In the genomic region with DNA sequence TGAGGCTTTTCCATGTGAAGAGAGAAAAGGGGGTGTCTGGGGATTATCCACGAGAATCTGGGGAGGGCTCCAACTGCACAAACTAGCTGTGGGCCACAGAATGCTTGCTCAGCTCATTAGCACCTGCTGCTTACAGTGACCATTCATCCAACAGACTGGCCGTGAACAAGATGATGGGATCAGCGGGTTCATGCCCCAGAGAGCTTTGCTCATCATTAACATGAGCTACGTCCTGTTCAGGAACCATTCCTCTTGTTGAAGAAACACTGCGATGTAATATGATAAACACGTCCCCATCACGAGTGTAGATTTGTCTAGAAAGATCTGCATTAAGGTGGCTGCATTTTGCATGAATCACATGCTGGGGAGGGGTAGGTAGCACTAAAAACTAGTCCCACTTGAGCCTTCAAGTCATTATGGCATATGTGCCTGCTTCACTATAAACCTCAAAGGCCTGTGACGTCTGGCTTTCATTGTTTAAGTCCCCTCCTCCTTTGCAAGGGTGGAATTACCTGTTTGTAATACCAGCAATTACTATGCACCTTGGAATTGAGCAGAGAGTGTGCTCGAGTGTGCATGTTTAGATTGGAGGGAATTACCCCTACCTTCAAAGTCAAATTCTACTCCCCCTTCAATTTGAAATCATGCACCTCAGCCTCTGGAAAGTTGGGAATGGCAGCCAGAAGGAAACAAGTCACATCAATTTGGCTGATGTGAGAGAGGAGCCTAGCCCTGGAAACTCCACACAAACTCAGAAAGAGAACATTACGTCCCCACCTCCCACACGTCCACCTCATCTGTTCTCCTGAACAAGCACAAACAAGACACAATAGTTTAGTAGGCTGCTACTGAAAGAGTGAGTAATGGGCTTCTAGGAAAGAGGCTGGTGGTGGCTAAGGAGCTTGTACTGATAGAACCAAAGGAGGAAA, we compare ENCODE assay signal across 9 cellular contexts.
DNase-seq lines count a peak whose midpoint lies in the region; ATAC-seq and TF ChIP-seq lines count a peak whose summit lies in the region.
"Had no signal": no experiment of that assay in that cellular context is flagged by ENCODE, and none has a peak within 500 bp of the region (broad histone marks: within the 10 kb centered on the region; RNA-seq: fewer than 3 reads in every experiment).

No MANE protein-coding gene starts in this region.

- H3K4me3 ChIP-seq in mucosa of rectum (ENCODE audit: low read length in 2 of 2), result peak overlapping the region; percentile 41 to 43

- TF ChIP-seq POLR2A in erythroblast (IDR thresholded peaks at IDR 0.05; ENCODE audit: low read length), result no peak

- DNase-seq in activated CD4-positive, CD25-positive, alpha-beta regulatory T cell treated with anti-CD3 and anti-CD28 coated beads, Interleukin-2, amount 50 U/mL, for 16 hours (ENCODE audit: low read depth, low spot score), result peak; percentile 50
- no peak for DNase-seq in activated CD4-positive, CD25-positive, alpha-beta regulatory T cell treated with anti-CD3 and anti-CD28 coated beads, Interleukin-2, amount 50 U/mL, for 72 hours
- peak; percentile 77 for DNase-seq in activated naive CD8-positive, alpha-beta T cell treated with anti-CD3 and anti-CD28 coated beads, Interleukin-2, amount 50 U/mL, for 24 hours
- no peak for DNase-seq in substantia nigra (lab: John Stamatoyannopoulos, UW)
- DNase-seq in erythroblast (lab: John Stamatoyannopoulos, UW), result no peak
- no peak for DNase-seq in RKO (ENCODE audit: low spot score)
- DNase-seq: C1 segment of cervical spinal cord had no signal

- no peaks in the 10 kb centered on the region for H3K27me3 Mint-ChIP-seq in activated naive CD8-positive, alpha-beta T cell treated with anti-CD3 and anti-CD28 coated beads, Interleukin-2, amount 50 U/mL, for 24 hours

- peaks cover 22 to 34% of the 10 kb centered on the region in 2 donors for H3K36me3 ChIP-seq in mucosa of rectum (ENCODE audit: control insufficient read depth in 2 of 2, insufficient read depth in 2 of 2, low read length in 2 of 2)

- H3K27ac ChIP-seq in mucosa of rectum (ENCODE audit: low read depth in 2 of 2, low read length in 2 of 2) (peak overlapping the region; percentile 81 to 82), substantia nigra (ENCODE audit: low read depth, low read length, poor library complexity, severe bottlenecking) (peak overlapping the region; percentile 58)

- H3K4me3 Mint-ChIP-seq in activated naive CD8-positive, alpha-beta T cell treated with anti-CD3 and anti-CD28 coated beads, Interleukin-2, amount 50 U/mL, for 24 hours, result peak overlapping the region; percentile 98

- peaks cover 48 to 51% of the 10 kb centered on the region in 2 donors for H3K4me1 ChIP-seq in mucosa of rectum (ENCODE audit: control insufficient read depth in 2 of 2, insufficient read depth in 2 of 2, low read length in 2 of 2)

- H3K9ac ChIP-seq in mucosa of rectum (ENCODE audit: low read depth in 1 of 2, low read length in 2 of 2), result peak overlapping the region; percentile 61 to 99

- H3K36me3 Mint-ChIP-seq in activated naive CD8-positive, alpha-beta T cell treated with anti-CD3 and anti-CD28 coated beads, Interleukin-2, amount 50 U/mL, for 24 hours (ENCODE audit: low read depth), result peaks cover 90% of the 10 kb centered on the region

- peaks cover 80% of the 10 kb centered on the region for H3K4me1 Mint-ChIP-seq in activated naive CD8-positive, alpha-beta T cell treated with anti-CD3 and anti-CD28 coated beads, Interleukin-2, amount 50 U/mL, for 24 hours

- H3K27me3 ChIP-seq in mucosa of rectum (ENCODE audit: control insufficient read depth in 2 of 2, insufficient read depth in 2 of 2, low read length in 2 of 2), result no peaks in the 10 kb centered on the region

- H3K9me3 ChIP-seq in mucosa of rectum (ENCODE audit: control insufficient read depth in 2 of 2, low read length in 2 of 2), result no peaks in the 10 kb centered on the region

- no peaks in the 10 kb centered on the region for H3K9me3 Mint-ChIP-seq in activated naive CD8-positive, alpha-beta T cell treated with anti-CD3 and anti-CD28 coated beads, Interleukin-2, amount 50 U/mL, for 24 hours

- ATAC-seq in activated naive CD8-positive, alpha-beta T cell treated with anti-CD3 and anti-CD28 coated beads, Interleukin-2, amount 50 U/mL, for 24 hours, result peak; percentile 78
- ATAC-seq in GM19023 (IDR thresholded peaks at IDR 0.05; ENCODE audit: unreplicated experiment), result no peak

- H3K27ac Mint-ChIP-seq in activated naive CD8-positive, alpha-beta T cell treated with anti-CD3 and anti-CD28 coated beads, Interleukin-2, amount 50 U/mL, for 24 hours, result peak overlapping the region; percentile 100

Comparison
In these comparisons a context has a peak if more than half of its experiments do, and no peak if none do; other contexts are left out.
1. DNase-seq: peak in activated CD4-positive, CD25-positive, alpha-beta regulatory T cell treated with anti-CD3 and anti-CD28 coated beads, Interleukin-2, amount 50 U/mL, for 16 hours (single experiment) and activated naive CD8-positive, alpha-beta T cell treated with anti-CD3 and anti-CD28 coated beads, Interleukin-2, amount 50 U/mL, for 24 hours (single experiment); none in activated CD4-positive, CD25-positive, alpha-beta regulatory T cell treated with anti-CD3 and anti-CD28 coated beads, Interleukin-2, amount 50 U/mL, for 72 hours (single experiment), substantia nigra (0 of 49), erythroblast (0 of 2) and RKO (single experiment).